ENCODE assay signal across 1 cellular context in genomic region chr2:135530313-135531230, GRCh38.
TF ChIP-seq lines count a peak whose summit lies in the region.

ZRANB3 (minus strand) TSS chr2:135531218.

TF ChIP-seq in HepG2, 621 proteins besides CTCF, POLR2A, EP300 and RAD21 (continued from another document and continues in another):
- TF ChIP-seq FOSL1 (CRISPR knock-in tag; IDR thresholded peaks at IDR 0.05; ENCODE audit: borderline replicate concordance) (no peak), ZNF563 (CRISPR knock-in tag; IDR thresholded peaks at IDR 0.05) (no peak), AFF4 (CRISPR knock-in tag; IDR thresholded peaks at IDR 0.05) (no peak; the same call in 1 of the 2 replicates), FOXP1 (IDR thresholded peaks at IDR 0.05) (no peak), FOXP1 (CRISPR knock-in tag; IDR thresholded peaks at IDR 0.05) (no peak), KLF16 (CRISPR knock-in tag; IDR thresholded peaks at IDR 0.05) (0 out of 4 replicates have a peak, but pooled peaks of 1 of the 2 experiments have one; percentile 49), ZNF75D (CRISPR knock-in tag; IDR thresholded peaks at IDR 0.05; ENCODE audit: borderline replicate concordance) (no peak), HMGA1 (CRISPR knock-in tag; conservative IDR thresholded peaks at IDR 0.05) (no peak), ZNF18 (CRISPR knock-in tag; IDR thresholded peaks at IDR 0.05; ENCODE audit: insufficient replicate concordance) (no peak), KDM2A (CRISPR knock-in tag; IDR thresholded peaks at IDR 0.05; ENCODE audit: borderline replicate concordance, low read depth) (peak; percentile 65), ZNF121 (CRISPR knock-in tag; IDR thresholded peaks at IDR 0.05) (no peak), ZNF33A (CRISPR knock-in tag; IDR thresholded peaks at IDR 0.05; ENCODE audit: borderline replicate concordance) (no peak), RARG (CRISPR knock-in tag; IDR thresholded peaks at IDR 0.05; ENCODE audit: low read depth) (no peak), CSRNP1 (CRISPR knock-in tag; IDR thresholded peaks at IDR 0.05) (peak; percentile 64; the same call in 1 of the 2 replicates), MLLT10 (CRISPR knock-in tag; IDR thresholded peaks at IDR 0.05) (no peak), RFX5 (IDR thresholded peaks at IDR 0.05; ENCODE audit: low read depth, low read length) (no peak; the same call in 1 of the 2 replicates), ZSCAN21 (CRISPR knock-in tag; IDR thresholded peaks at IDR 0.05; ENCODE audit: borderline replicate concordance) (0 out of 2 replicates have a peak, but pooled peaks have one; percentile 47), DPF2 (CRISPR knock-in tag; IDR thresholded peaks at IDR 0.05; ENCODE audit: borderline replicate concordance, low read depth) (no peak), ZSCAN30 (CRISPR knock-in tag; IDR thresholded peaks at IDR 0.05) (no peak), PRDM10 (CRISPR knock-in tag; IDR thresholded peaks at IDR 0.05; ENCODE audit: low read depth) (no peak), ZNF546 (CRISPR knock-in tag; conservative IDR thresholded peaks at IDR 0.05) (no peak), ZNF549 (CRISPR knock-in tag; IDR thresholded peaks at IDR 0.05) (no peak), ZNF296 (CRISPR knock-in tag; conservative IDR thresholded peaks at IDR 0.05) (no peak), FOXP4 (CRISPR knock-in tag; IDR thresholded peaks at IDR 0.05) (0 out of 2 replicates have a peak, but pooled peaks have one; percentile 10), ZIK1 (CRISPR knock-in tag; IDR thresholded peaks at IDR 0.05; ENCODE audit: borderline replicate concordance, low read depth) (no peak), SRF (IDR thresholded peaks at IDR 0.05; ENCODE audit: low read depth, low read length) (0 out of 2 replicates have a peak, but pooled peaks have one; percentile 23), KMT2A (CRISPR knock-in tag; IDR thresholded peaks at IDR 0.05) (peak; percentile 52), ZSCAN20 (CRISPR knock-in tag; IDR thresholded peaks at IDR 0.05; ENCODE audit: borderline replicate concordance) (0 out of 2 replicates have a peak, but pooled peaks have one; percentile 27), JUN (CRISPR knock-in tag; IDR thresholded peaks at IDR 0.05) (no peak), HMGXB4 (CRISPR knock-in tag; IDR thresholded peaks at IDR 0.05; ENCODE audit: borderline replicate concordance in 1 of 2, low read depth in 1 of 2) (peak; percentile 57 to 64; a peak in 2 of 4 replicates), ZNF556 (CRISPR knock-in tag; IDR thresholded peaks at IDR 0.05; ENCODE audit: borderline replicate concordance) (no peak), ZBTB46 (CRISPR knock-in tag; IDR thresholded peaks at IDR 0.05; ENCODE audit: borderline replicate concordance) (no peak), ZNF512 (CRISPR knock-in tag; IDR thresholded peaks at IDR 0.05) (no peak), ZNF343 (CRISPR knock-in tag; IDR thresholded peaks at IDR 0.05) (peak; percentile 23; the same call in 1 of the 2 replicates)
